29 cellular contexts compared by ENCODE assay signal in genomic region chr2:193861557-193861956, GRCh38.
DNase-seq lines count a peak whose midpoint lies in the region; ATAC-seq, FAIRE-seq and TF ChIP-seq lines count a peak whose summit lies in the region.
"Had no signal": no experiment of that assay in that cellular context is flagged by ENCODE, and none has a peak within 500 bp of the region (broad histone marks: within the 10 kb centered on the region; RNA-seq: fewer than 3 reads in every experiment).

No MANE protein-coding gene starts in this region.

- no peak overlapping the region for H3K4me3 ChIP-seq in A549
- no peak overlapping the region for H3K4me3 ChIP-seq in SU-DHL-6 (ENCODE audit: insufficient read depth, low read length, poor library complexity, severe bottlenecking)
- no peak overlapping the region for H3K4me3 ChIP-seq in fibroblast of mammary gland (ENCODE audit: control insufficient read depth, low read depth, low read length)
- H3K4me3 ChIP-seq: adrenal gland, colonic mucosa, lower lobe of right lung, ovary, uterus had no signal

- no peak for TF ChIP-seq EP300 in A549 (IDR thresholded peaks at IDR 0.05)

- H3K27ac ChIP-seq in A549 = no peak overlapping the region
- H3K27ac ChIP-seq in SU-DHL-6 (ENCODE audit: low read depth, low read length) = no peak overlapping the region
- H3K27ac ChIP-seq: adrenal gland, colonic mucosa, lower lobe of right lung, ovary, uterus had no signal

- TF ChIP-seq CTCF in A549 (IDR thresholded peaks at IDR 0.05) = peak; percentile 31
- 0 out of 3 replicates have a peak, but pooled peaks have one; percentile 4 for TF ChIP-seq CTCF in GM12872 (IDR thresholded peaks at IDR 0.05; ENCODE audit: insufficient read depth, low read depth, low read length)
- no peak for TF ChIP-seq CTCF in SU-DHL-6 (IDR thresholded peaks at IDR 0.05; ENCODE audit: insufficient read depth, low read length, poor library complexity, severe bottlenecking)
- TF ChIP-seq CTCF in fibroblast of mammary gland (conservative IDR thresholded peaks at IDR 0.05; ENCODE audit: control insufficient read depth, insufficient read depth, low read depth, low read length) = peak; percentile 17

- CTCF ChIA-PET in A549 (lab: Yijun Ruan, JAX) = no interaction called here

- H3K4me1 ChIP-seq in A549 = no peaks in the 10 kb centered on the region
- H3K4me1 ChIP-seq: adrenal gland, colonic mucosa, lower lobe of right lung, uterus had no signal

- TF ChIP-seq POLR2A in A549 (IDR thresholded peaks at IDR 0.05; ENCODE audit: low read length) = no peak

- no peak for TF ChIP-seq RAD21 in A549 (conservative IDR thresholded peaks at IDR 0.05 in 1 of 2, IDR thresholded peaks at IDR 0.05 in 1 of 2)

- no peak for FAIRE-seq in A549 (lab: Jason Lieb, UNC)
- FAIRE-seq: frontal cortex, H1, small intestine had no signal

- H3K4me2 ChIP-seq in A549 (no peak overlapping the region), SU-DHL-6 (ENCODE audit: low read depth, low read length, poor library complexity, severe bottlenecking) (peak overlapping the region; percentile 8)

- no peaks in the 10 kb centered on the region for H3K79me2 ChIP-seq in SU-DHL-6 (ENCODE audit: insufficient read depth, low read length)

- DNase-seq in A549 (ENCODE audit: low read depth in 1 of 2, low spot score in 1 of 2) (no peak), fibroblast of mammary gland (ENCODE audit: low read depth) (no peak), NCI-H146 treated with DMSO at 0.1 percent for 48 hours (lab: John Stamatoyannopoulos, UW; ENCODE audit: unreplicated experiment) (no peak), SW480 (ENCODE audit: low spot score) (no peak)
- DNase-seq in activated T-cell treated with anti-CD3 and anti-CD28 coated beads, Interleukin-2, amount 50 U/mL, for 1 hour = no peak
- DNase-seq: activated CD4-positive, alpha-beta T cell treated with anti-CD3 and anti-CD28 coated beads, Interleukin-2, amount 10 ng/mL, durations not matched to agents 24 days and 14 days; activated naive CD4-positive, alpha-beta T cell treated with anti-CD3 and anti-CD28 coated beads for 36 hours; activated T-cell treated with anti-CD3 and anti-CD28 coated beads, Interleukin-2, amount 50 U/mL, for 48 hours; adrenal gland; C1 segment of cervical spinal cord; colonic mucosa; effector CD8-positive, alpha-beta T cell; lower lobe of right lung; NCI-H1092 treated with DMSO at 0.1 percent for 48 hours; NCI-H2029; ovary; retina; Right ventricle myocardium superior; small intestine; stimulated activated CD8-positive, alpha-beta memory T cell treated with anti-CD3 and anti-CD28 coated beads, Interleukin-4, amount 100 ng/mL, for 48 hours; stimulated activated naive CD8-positive, alpha-beta T cell treated with anti-CD3 and anti-CD28 coated beads, Interleukin-15, amount 100 ng/mL, for 72 hours; T-helper 9 cell; uterus had no signal

- H3K36me3 ChIP-seq in SU-DHL-6 (ENCODE audit: low read length) = no peaks in the 10 kb centered on the region
- H3K36me3 ChIP-seq: adrenal gland, colonic mucosa, lower lobe of right lung, ovary, uterus had no signal

- no peaks in the 10 kb centered on the region for H3K9me2 ChIP-seq in SU-DHL-6 (replicated peaks; ENCODE audit: insufficient read depth, low read length)

- peak overlapping the region; percentile 72 for H2AFZ ChIP-seq in SU-DHL-6 (ENCODE audit: low read depth, low read length, severe bottlenecking)

- no peaks in the 10 kb centered on the region for H3K9me3 ChIP-seq in A549
- H3K9me3 ChIP-seq in SU-DHL-6 (ENCODE audit: insufficient read depth, low read length) = no peaks in the 10 kb centered on the region
- H3K9me3 ChIP-seq: adrenal gland, colonic mucosa, lower lobe of right lung, ovary, uterus had no signal

- POLR2A ChIA-PET in A549 (lab: Yijun Ruan, JAX) = no interaction called here

- H4K20me1 ChIP-seq in SU-DHL-6 (ENCODE audit: low read depth, low read length) = no peaks in the 10 kb centered on the region

- no peak for ATAC-seq in A549
- ATAC-seq in HG03469 (IDR thresholded peaks at IDR 0.05; ENCODE audit: unreplicated experiment) = no peak
- ATAC-seq: esophagus mucosa; lower lobe of right lung; stimulated activated naive CD8-positive, alpha-beta T cell treated with anti-CD3 and anti-CD28 coated beads, Interleukin-15, amount 100 ng/mL, for 72 hours had no signal

- no peaks in the 10 kb centered on the region for H3K27me3 ChIP-seq in SU-DHL-6 (ENCODE audit: low read length)
- H3K27me3 ChIP-seq: adrenal gland, colonic mucosa, ovary, uterus had no signal

- H3F3A ChIP-seq in SU-DHL-6 (ENCODE audit: insufficient read depth) = no peaks in the 10 kb centered on the region

- no peak overlapping the region for H3K9ac ChIP-seq in SU-DHL-6 (ENCODE audit: low read length)

TF ChIP-seq in A549, 52 proteins besides CTCF, POLR2A, EP300 and RAD21:
- TF ChIP-seq JUNB (IDR thresholded peaks at IDR 0.05) = no peak
- TF ChIP-seq POLR2AphosphoS2 (conservative IDR thresholded peaks at IDR 0.05; ENCODE audit: low read length) = no peak
- TF ChIP-seq MAX (IDR thresholded peaks at IDR 0.05) = no peak
- no peak for TF ChIP-seq NPAS2 (CRISPR knock-in tag; IDR thresholded peaks at IDR 0.05; ENCODE audit: borderline replicate concordance)
- TF ChIP-seq TFCP2L1 (CRISPR knock-in tag; IDR thresholded peaks at IDR 0.05) = no peak
- no peak for TF ChIP-seq NFE2L2 (conservative IDR thresholded peaks at IDR 0.05; ENCODE audit: low read length)
- no peak for TF ChIP-seq KDM5A (IDR thresholded peaks at IDR 0.05)
- no peak for TF ChIP-seq JUN (IDR thresholded peaks at IDR 0.05)
- TF ChIP-seq FOSL2 (IDR thresholded peaks at IDR 0.05) = no peak
- TF ChIP-seq FOSL2 (CRISPR knock-in tag; IDR thresholded peaks at IDR 0.05) = no peak
- TF ChIP-seq FOXS1 (CRISPR knock-in tag; IDR thresholded peaks at IDR 0.05) = no peak
